Comparison of ENCODE assay signal across 13 cellular contexts in genomic region chr9:35522189-35522588, GRCh38. TPM values are rescaled to one million over a fixed set of nuclear protein-coding genes. Genes with fewer than 3 reads are reported as not detected.
DNase-seq lines count a peak whose midpoint lies in the region; ATAC-seq lines count a peak whose summit lies in the region.
"Had no signal": no experiment of that assay in that cellular context is flagged by ENCODE, and none has a peak within 500 bp of the region (broad histone marks: within the 10 kb centered on the region; RNA-seq: fewer than 3 reads in every experiment).

No MANE protein-coding gene starts in this region.

- no peaks in the 10 kb centered on the region for H3K9me2 ChIP-seq in GM23248 (ENCODE audit: insufficient read depth)

- no peak overlapping the region for H2AFZ ChIP-seq in GM23248

- H3F3A ChIP-seq in GM23248 (ENCODE audit: insufficient read depth) = peaks cover 80% of the 10 kb centered on the region

- intact Hi-C loops in right cardiac atrium (cut with DNase I) = no loop called here

- H3K36me3 ChIP-seq in GM23248 (ENCODE audit: low read depth) = no peaks in the 10 kb centered on the region
- H3K36me3 ChIP-seq in adipocyte (ENCODE audit: control insufficient read depth, insufficient read depth, low read length, severe bottlenecking) = no peaks in the 10 kb centered on the region
- no peaks in the 10 kb centered on the region for H3K36me3 ChIP-seq in skeletal muscle tissue (ENCODE audit: control insufficient read depth in 3 of 3, insufficient read depth in 3 of 3, low read length in 3 of 3)

- H3K27me3 ChIP-seq in GM23248 (replicated peaks; ENCODE audit: insufficient read depth) (no peaks in the 10 kb centered on the region), adipocyte (replicated peaks; ENCODE audit: control insufficient read depth, insufficient read depth, low read length) (no peaks in the 10 kb centered on the region), right cardiac atrium (ENCODE audit: control insufficient read depth, insufficient read depth) (no peaks in the 10 kb centered on the region), skeletal muscle tissue (ENCODE audit: control insufficient read depth in 3 of 3, insufficient read depth in 3 of 3, low read length in 3 of 3) (no peaks in the 10 kb centered on the region)

- peak overlapping the region; percentile 18; the same call in 1 of the 2 replicates for H3K9ac ChIP-seq in GM23248
- H3K9ac ChIP-seq in adipocyte (ENCODE audit: low read length) = peak overlapping the region; percentile 55
- H3K9ac ChIP-seq in skeletal muscle tissue (ENCODE audit: low read depth in 1 of 3, low read length in 3 of 3) = peak overlapping the region; percentile 22 to 58 (median 47)

- no peaks in the 10 kb centered on the region for H4K20me1 ChIP-seq in GM23248 (ENCODE audit: insufficient read depth)

- H3K4me2 ChIP-seq in GM23248 (ENCODE audit: unreplicated experiment) = peak overlapping the region; percentile 40

- H3K4me1 ChIP-seq in GM23248 (ENCODE audit: insufficient read depth) (peaks cover 89% of the 10 kb centered on the region), adipocyte (ENCODE audit: control insufficient read depth, insufficient read depth, low read length) (peaks cover 78% of the 10 kb centered on the region), right cardiac atrium (ENCODE audit: control insufficient read depth, insufficient read depth, low read length) (peaks cover 43% of the 10 kb centered on the region), skeletal muscle tissue (ENCODE audit: control insufficient read depth in 3 of 3, insufficient read depth in 3 of 3, low read length in 3 of 3) (peaks cover 61 to 68% (median 67%) of the 10 kb centered on the region in 3 donors)

- H3K27ac ChIP-seq in GM23248 = peak overlapping the region; percentile 98
- peak overlapping the region; percentile 69 for H3K27ac ChIP-seq in right cardiac atrium (ENCODE audit: low read length)
- H3K27ac ChIP-seq in skeletal muscle tissue (ENCODE audit: low read depth, low read length) = peak overlapping the region; percentile 99

- DNase-seq in GM23248 (peak; percentile 42), adipocyte (ENCODE audit: low read depth) (no peak), right cardiac atrium (no peak), mesenteric fat pad (ENCODE audit: low spot score) (no peak), NCI-H1092 treated with DMSO at 0.1 percent for 48 hours (lab: John Stamatoyannopoulos, UW) (no peak), islet precursor cell (no peak), hypothalamus (lab: John Stamatoyannopoulos, UW) (no peak)
- DNase-seq: activated CD4-positive, CD25-positive, alpha-beta regulatory T cell treated with anti-CD3 and anti-CD28 coated beads, Interleukin-2, amount 50 U/mL, for 72 hours; NCI-H1048; NCI-H510A treated with DMSO at 0.1 percent for 48 hours; retina; SHP77 treated with DMSO at 0.1 percent for 48 hours had no signal

- in situ Hi-C loops in GM23248 (cut with MboI) = no loop called here

- H3K4me3 ChIP-seq in GM23248 (no peak overlapping the region), adipocyte (ENCODE audit: low read length) (peak overlapping the region; percentile 34), right cardiac atrium (ENCODE audit: low read length) (no peak overlapping the region), skeletal muscle tissue (ENCODE audit: low read length in 3 of 3) (peak overlapping the region; percentile 22 to 30 (median 26))

- peaks cover 80% of the 10 kb centered on the region for H3K79me2 ChIP-seq in GM23248 (ENCODE audit: insufficient read depth)

- ATAC-seq in right cardiac atrium = no peak

- no peaks in the 10 kb centered on the region for H3K9me3 ChIP-seq in GM23248 (ENCODE audit: low read depth)
- H3K9me3 ChIP-seq in adipocyte (ENCODE audit: control insufficient read depth, low read length) = no peaks in the 10 kb centered on the region
- no peaks in the 10 kb centered on the region for H3K9me3 ChIP-seq in right cardiac atrium (ENCODE audit: control insufficient read depth, low read length)
- no peaks in the 10 kb centered on the region for H3K9me3 ChIP-seq in skeletal muscle tissue (ENCODE audit: control insufficient read depth in 3 of 3, low read length in 3 of 3)

RNA-seq across cellular contexts. Expression of gene RUSC2, which starts 32.3 kb away (rescaled TPM):
- total RNA-seq in GM23248 (2014; rRNA removed; shearing (Covaris generic)) = 74.0 and 78.4 TPM in 2 replicates
- 31.7 and 34.0 TPM in 2 replicates for polyA plus RNA-seq in GM23248 (2016; fragmentation: Nextera tagmentation; extraction: Ambion mirVana)
- 10 to 100 TPM; 30.7 to 41.4 (median 35.5) TPM for total RNA-seq in right cardiac atrium
- 23.6 TPM for polyA plus RNA-seq in right cardiac atrium
- total RNA-seq in skeletal muscle tissue = 29.2 TPM
- 40.2 TPM for total RNA-seq in mesenteric fat pad

Comparison
In these comparisons a context has a peak if more than half of its experiments do, and no peak if none do; other contexts are left out.
1. H3K4me3 ChIP-seq: peak in adipocyte (single experiment) and skeletal muscle tissue (3 of 3); none in GM23248 (single experiment) and right cardiac atrium (single experiment).
2. Peak in every context shown above with its lines, with median percentiles within 50 percentile points of each other: H3K27ac ChIP-seq and H3K9ac ChIP-seq.